1 cellular context compared by ENCODE assay signal in the genomic region with DNA sequence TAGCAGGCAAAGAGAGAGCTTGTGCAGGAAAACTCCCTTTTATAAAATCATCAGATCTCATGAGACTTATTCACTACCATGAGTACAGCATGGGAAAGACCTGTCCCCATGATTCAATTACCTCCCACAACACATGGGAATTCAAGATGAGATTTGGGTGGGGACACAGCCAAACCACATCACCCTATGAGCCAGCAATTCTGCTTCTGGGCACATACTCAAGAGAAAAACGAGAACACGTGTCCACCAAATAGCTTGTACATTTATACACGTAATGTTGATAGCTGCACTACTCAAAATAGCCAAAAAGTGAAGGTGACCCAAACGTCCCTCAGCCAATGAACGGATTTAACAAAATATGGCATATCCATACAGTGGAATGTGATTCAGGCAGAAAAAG.
TF ChIP-seq lines count a peak whose summit lies in the region.

No MANE protein-coding gene starts in this region.

TF ChIP-seq in SK-N-SH treated with all-trans-retinoic acid at 6 μM for 48 hours, 23 proteins besides CTCF, POLR2A, EP300 and RAD21 (continued from another document):
- no peak for TF ChIP-seq ZC3H10 (CRISPR knock-in tag; IDR thresholded peaks at IDR 0.05)
- TF ChIP-seq SNAI2 (CRISPR knock-in tag; IDR thresholded peaks at IDR 0.05) = no peak
- no peak for TF ChIP-seq OSR1 (CRISPR knock-in tag; IDR thresholded peaks at IDR 0.05)
- TF ChIP-seq CSDC2 (CRISPR knock-in tag; IDR thresholded peaks at IDR 0.05) = no peak
- TF ChIP-seq GLIS3 (CRISPR knock-in tag; IDR thresholded peaks at IDR 0.05) = no peak
- no peak for TF ChIP-seq ARNTL (CRISPR knock-in tag; IDR thresholded peaks at IDR 0.05; ENCODE audit: borderline replicate concordance, low read depth)
- TF ChIP-seq, protein P1, sequence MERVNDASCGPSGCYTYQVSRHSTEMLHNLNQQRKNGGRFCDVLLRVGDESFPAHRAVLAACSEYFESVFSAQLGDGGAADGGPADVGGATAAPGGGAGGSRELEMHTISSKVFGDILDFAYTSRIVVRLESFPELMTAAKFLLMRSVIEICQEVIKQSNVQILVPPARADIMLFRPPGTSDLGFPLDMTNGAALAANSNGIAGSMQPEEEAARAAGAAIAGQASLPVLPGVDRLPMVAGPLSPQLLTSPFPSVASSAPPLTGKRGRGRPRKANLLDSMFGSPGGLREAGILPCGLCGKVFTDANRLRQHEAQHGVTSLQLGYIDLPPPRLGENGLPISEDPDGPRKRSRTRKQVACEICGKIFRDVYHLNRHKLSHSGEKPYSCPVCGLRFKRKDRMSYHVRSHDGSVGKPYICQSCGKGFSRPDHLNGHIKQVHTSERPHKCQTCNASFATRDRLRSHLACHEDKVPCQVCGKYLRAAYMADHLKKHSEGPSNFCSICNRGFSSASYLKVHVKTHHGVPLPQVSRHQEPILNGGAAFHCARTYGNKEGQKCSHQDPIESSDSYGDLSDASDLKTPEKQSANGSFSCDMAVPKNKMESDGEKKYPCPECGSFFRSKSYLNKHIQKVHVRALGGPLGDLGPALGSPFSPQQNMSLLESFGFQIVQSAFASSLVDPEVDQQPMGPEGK (CRISPR knock-in tag; IDR thresholded peaks at IDR 0.05; ENCODE audit: borderline replicate concordance) = no peak
- no peak for TF ChIP-seq ZNF8 (CRISPR knock-in tag; IDR thresholded peaks at IDR 0.05)
- TF ChIP-seq RARB (CRISPR knock-in tag; IDR thresholded peaks at IDR 0.05) = no peak
- no peak for TF ChIP-seq ZFP30 (CRISPR knock-in tag; IDR thresholded peaks at IDR 0.05)
